In genomic region chr15:31342381-31342780, GRCh38 we compare ENCODE assay signal across 11 cellular contexts. TPM values are rescaled to one million over a fixed set of nuclear protein-coding genes. Genes with fewer than 3 reads are reported as not detected.
DNase-seq lines count a peak whose midpoint lies in the region; ATAC-seq and TF ChIP-seq lines count a peak whose summit lies in the region.
"Had no signal": no experiment of that assay in that cellular context is flagged by ENCODE, and none has a peak within 500 bp of the region (broad histone marks: within the 10 kb centered on the region; RNA-seq: fewer than 3 reads in every experiment).

No MANE protein-coding gene starts in this region.

- H3K36me3 ChIP-seq in naive thymus-derived CD4-positive, alpha-beta T cell (ENCODE audit: control insufficient read depth in 2 of 3, insufficient read depth in 3 of 3, low read length in 3 of 3) = no peaks in the 10 kb centered on the region
- H3K36me3 ChIP-seq in upper lobe of right lung = no peaks in the 10 kb centered on the region

- peak overlapping the region; percentile 75 to 94 (median 84) for H3K4me3 Mint-ChIP-seq in naive thymus-derived CD4-positive, alpha-beta T cell

- peak; percentile 9 for DNase-seq in Right ventricle myocardium inferior (ENCODE audit: missing footprints)
- no peak for DNase-seq in cardiac septum (ENCODE audit: low spot score)
- no peak for DNase-seq in naive thymus-derived CD4-positive, alpha-beta T cell
- DNase-seq in upper lobe of right lung = no peak
- no peak for DNase-seq in mucosa of gallbladder (ENCODE audit: low spot score)
- DNase-seq in NCI-H1105 treated with DMSO at 0.1 percent for 48 hours (lab: John Stamatoyannopoulos, UW) = no peak
- DNase-seq: islet precursor cell, occipital lobe had no signal

- CTCF ChIA-PET in naive thymus-derived CD4-positive, alpha-beta T cell (lab: Charles Lee) = interaction anchor here (0.6 to 1.9 kb wide), 7 partner anchors 14 to 146 kb away, joined by 3 to 5 read pairs (median 4); no protein-coding TSS in a partner anchor

- ATAC-seq in Right ventricle myocardium inferior = no peak
- ATAC-seq in naive thymus-derived CD4-positive, alpha-beta T cell = no peak
- no peak for ATAC-seq in upper lobe of right lung
- no peak for ATAC-seq in HG02938 (IDR thresholded peaks at IDR 0.05; ENCODE audit: unreplicated experiment)
- ATAC-seq: SK-N-SH treated with all-trans-retinoic acid at 6 μM for 48 hours had no signal

- peaks cover 0 to 20% (median 0%) of the 10 kb centered on the region in 5 donors for H3K36me3 Mint-ChIP-seq in naive thymus-derived CD4-positive, alpha-beta T cell

- H3K4me1 Mint-ChIP-seq in naive thymus-derived CD4-positive, alpha-beta T cell = peaks cover 82 to 100% (median 97%) of the 10 kb centered on the region in 7 donors

- no peaks in the 10 kb centered on the region for H3K27me3 Mint-ChIP-seq in naive thymus-derived CD4-positive, alpha-beta T cell

- peaks cover 98 to 100% of the 10 kb centered on the region in 2 donors for H3K4me1 ChIP-seq in naive thymus-derived CD4-positive, alpha-beta T cell (ENCODE audit: control insufficient read depth in 2 of 2, insufficient read depth in 2 of 2, low read length in 2 of 2)
- H3K4me1 ChIP-seq in upper lobe of right lung = peaks cover 99% of the 10 kb centered on the region

- H3K27ac ChIP-seq in angular gyrus (ENCODE audit: low read depth, low read length) (peak overlapping the region; percentile 64), upper lobe of right lung (peak overlapping the region; percentile 79)
- H3K27ac ChIP-seq in naive thymus-derived CD4-positive, alpha-beta T cell (ENCODE audit: low read depth, low read length) = peak overlapping the region; percentile 94

- no peaks in the 10 kb centered on the region for H3K27me3 ChIP-seq in naive thymus-derived CD4-positive, alpha-beta T cell (ENCODE audit: control insufficient read depth in 2 of 2, insufficient read depth in 2 of 2, low read length in 2 of 2)
- H3K27me3 ChIP-seq in upper lobe of right lung = no peaks in the 10 kb centered on the region

- peak overlapping the region; percentile 92 to 99 (median 97) for H3K27ac Mint-ChIP-seq in naive thymus-derived CD4-positive, alpha-beta T cell

- no peaks in the 10 kb centered on the region for H3K9me3 ChIP-seq in naive thymus-derived CD4-positive, alpha-beta T cell (ENCODE audit: control insufficient read depth in 2 of 3, low read length in 3 of 3)
- no peaks in the 10 kb centered on the region for H3K9me3 ChIP-seq in upper lobe of right lung

- TF ChIP-seq CTCF in upper lobe of right lung (IDR thresholded peaks at IDR 0.05) = no peak

- intact Hi-C loops in Right ventricle myocardium inferior (cut with DNase I) = no loop called here
- intact Hi-C loops in cardiac septum (cut with DNase I) = no loop called here
- intact Hi-C loops in naive thymus-derived CD4-positive, alpha-beta T cell (cut with micrococcal nuclease) = no loop called here
- intact Hi-C loops in upper lobe of right lung (cut with DNase I) = no loop called here

- H3K4me3 ChIP-seq in naive thymus-derived CD4-positive, alpha-beta T cell (ENCODE audit: low read length) = peak overlapping the region; percentile 42
- peak overlapping the region; percentile 4 for H3K4me3 ChIP-seq in upper lobe of right lung

- POLR2A ChIA-PET in naive thymus-derived CD4-positive, alpha-beta T cell (lab: Charles Lee) = interaction anchor here (0.6 to 21.3 kb wide), 8 partner anchors 8 to 500 kb away, joined by 3 to 529 read pairs (median 9); partner anchors contain the start of gene KLF13

- H3K9me3 Mint-ChIP-seq in naive thymus-derived CD4-positive, alpha-beta T cell = no peaks in the 10 kb centered on the region

RNA-seq across cellular contexts. Expression of gene KLF13, which starts 15.7 kb away (rescaled TPM):
- 63.4 TPM for total RNA-seq in Right ventricle myocardium inferior
- total RNA-seq in cardiac septum = 35.7 TPM
- total RNA-seq in naive thymus-derived CD4-positive, alpha-beta T cell = 100 to 1,000 TPM; 175 to 256 (median 199) TPM
- 10 to 100 TPM; 42.4 to 53.7 TPM for polyA plus RNA-seq in naive thymus-derived CD4-positive, alpha-beta T cell
- total RNA-seq in upper lobe of right lung = 176 TPM
- 86.0 TPM for total RNA-seq in mucosa of gallbladder
